12 cellular contexts compared by ENCODE assay signal in the genomic region with DNA sequence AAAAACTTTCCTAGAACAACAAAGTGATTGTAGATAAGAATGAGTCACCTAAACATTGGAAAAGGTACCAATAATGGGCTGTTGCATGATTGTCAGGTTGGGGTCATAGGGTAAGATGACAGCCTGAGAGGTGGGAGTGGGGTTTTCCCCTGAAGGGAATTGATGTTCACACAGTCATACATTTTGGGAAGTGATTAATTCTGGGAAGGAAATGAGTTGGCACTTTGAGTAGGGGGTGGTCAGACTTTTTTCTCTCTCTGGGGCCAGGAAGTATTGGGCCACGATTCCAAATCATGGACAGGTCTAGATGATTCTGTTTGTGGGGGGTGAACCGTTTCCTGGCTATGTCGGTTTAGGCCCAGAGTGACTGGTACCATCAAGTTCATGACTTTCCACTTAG. TPM values are rescaled to one million over a fixed set of nuclear protein-coding genes. Genes with fewer than 3 reads are reported as not detected.
DNase-seq lines count a peak whose midpoint lies in the region; ATAC-seq and TF ChIP-seq lines count a peak whose summit lies in the region.
"Had no signal": no experiment of that assay in that cellular context is flagged by ENCODE, and none has a peak within 500 bp of the region (broad histone marks: within the 10 kb centered on the region; RNA-seq: fewer than 3 reads in every experiment).

No MANE protein-coding gene starts in this region.

- no peak for ATAC-seq in heart left ventricle

- H3K36me3 Mint-ChIP-seq in activated CD4-positive, alpha-beta T cell treated with anti-CD3 and anti-CD28 coated beads, Interleukin-2, amount 10 ng/mL, durations not matched to agents 24 days and 14 days (ENCODE audit: low read depth): peaks cover 50% of the 10 kb centered on the region
- H3K36me3 Mint-ChIP-seq: brain had no signal

- no peaks in the 10 kb centered on the region for H3K27me3 Mint-ChIP-seq in activated CD4-positive, alpha-beta T cell treated with anti-CD3 and anti-CD28 coated beads, Interleukin-2, amount 10 ng/mL, durations not matched to agents 24 days and 14 days
- H3K27me3 Mint-ChIP-seq: brain had no signal

- peaks cover 61% of the 10 kb centered on the region for H3K4me1 Mint-ChIP-seq in activated CD4-positive, alpha-beta T cell treated with anti-CD3 and anti-CD28 coated beads, Interleukin-2, amount 10 ng/mL, durations not matched to agents 24 days and 14 days

- TF ChIP-seq POLR2A in heart left ventricle (IDR thresholded peaks at IDR 0.05) (no peak), prostate gland (IDR thresholded peaks at IDR 0.05) (no peak)

- H3K79me2 ChIP-seq in GM23248 (ENCODE audit: insufficient read depth): no peaks in the 10 kb centered on the region

- H3K9me3 Mint-ChIP-seq in activated CD4-positive, alpha-beta T cell treated with anti-CD3 and anti-CD28 coated beads, Interleukin-2, amount 10 ng/mL, durations not matched to agents 24 days and 14 days: peaks cover 13% of the 10 kb centered on the region

- 4 to 8% methylated on average over 3 of the region's 3 CpGs for WGBS in GM23248 (ENCODE audit: low coverage in 1 of 2, low lambda C conversion rate in 2 of 2, missing lambda C conversion rate in 2 of 2), 2 experiments
- 73 to 80% (median 78%) methylated on average over 3 of the region's 3 CpGs for WGBS in heart left ventricle, 4 donors
- 98% methylated on average over 3 of the region's 3 CpGs for WGBS in prostate gland

- in situ Hi-C loops in GM23248 (cut with MboI): no loop called here

- CTCF ChIA-PET in AG04450 (lab: Charles Lee): no interaction called here

- H3K4me1 ChIP-seq in GM23248 (ENCODE audit: insufficient read depth) (peaks cover 42% of the 10 kb centered on the region), heart left ventricle (peaks cover 0 to 56% (median 10%) of the 10 kb centered on the region in 12 donors), prostate gland (replicated peaks) (no peaks in the 10 kb centered on the region)

- H3K27ac ChIP-seq in AG04450 (ENCODE audit: low read depth, low read length) (peak overlapping the region; percentile 96), GM23248 (peak overlapping the region; percentile 92), heart left ventricle (peak overlapping the region in 1 of 12 donors; percentile 51), prostate gland (no peak overlapping the region), dorsolateral prefrontal cortex (no peak overlapping the region)

- H3K9ac ChIP-seq in GM23248: peak overlapping the region; percentile 27; the same call in 1 of the 2 replicates

- POLR2A ChIA-PET in AG04450 (lab: Yijun Ruan, JAX): no interaction called here

- H3K4me2 ChIP-seq in GM23248 (ENCODE audit: unreplicated experiment): peak overlapping the region; percentile 14

- H3K4me3 ChIP-seq in AG04450 (ENCODE audit: low read depth, low read length) (no peak overlapping the region), GM23248 (no peak overlapping the region), fibroblast of the aortic adventitia (ENCODE audit: low read depth, low read length) (no peak overlapping the region), heart left ventricle (no peak overlapping the region), prostate gland (no peak overlapping the region), dorsolateral prefrontal cortex (no peak overlapping the region)

- no peaks in the 10 kb centered on the region for H3K9me2 ChIP-seq in GM23248 (ENCODE audit: insufficient read depth)

- H3K27ac Mint-ChIP-seq in activated CD4-positive, alpha-beta T cell treated with anti-CD3 and anti-CD28 coated beads, Interleukin-2, amount 10 ng/mL, durations not matched to agents 24 days and 14 days: peak overlapping the region; percentile 89
- H3K27ac Mint-ChIP-seq: brain had no signal

- intact Hi-C loops in activated CD4-positive, alpha-beta T cell treated with anti-CD3 and anti-CD28 coated beads, Interleukin-2, amount 10 ng/mL, durations not matched to agents 24 days and 14 days (cut with micrococcal nuclease): loop anchor here (1.0 to 2.0 kb wide), 6 partner anchors 9 to 202 kb away; partner anchors contain the start of gene TNFSF15
- intact Hi-C loops in heart left ventricle (cut with DNase I): no loop called here
- intact Hi-C loops in prostate gland (cut with DNase I): no loop called here
- intact Hi-C loops in dorsolateral prefrontal cortex (cut with DNase I): no loop called here

- no peaks in the 10 kb centered on the region for H3K27me3 ChIP-seq in AG04450 (ENCODE audit: control insufficient read depth, insufficient read depth, low read length)
- H3K27me3 ChIP-seq in GM23248 (replicated peaks; ENCODE audit: insufficient read depth): no peaks in the 10 kb centered on the region
- no peaks in the 10 kb centered on the region for H3K27me3 ChIP-seq in heart left ventricle
- no peaks in the 10 kb centered on the region for H3K27me3 ChIP-seq in prostate gland (replicated peaks; ENCODE audit: insufficient read depth)
- H3K27me3 ChIP-seq in dorsolateral prefrontal cortex: peaks cover 0 to 9% (median 0%) of the 10 kb centered on the region in 45 donors

- H3K9me3 ChIP-seq in AG04450 (ENCODE audit: control insufficient read depth, insufficient read depth, low read length) (no peaks in the 10 kb centered on the region), GM23248 (ENCODE audit: low read depth) (no peaks in the 10 kb centered on the region), heart left ventricle (peaks cover 0 to 15% (median 0%) of the 10 kb centered on the region in 12 donors), prostate gland (no peaks in the 10 kb centered on the region)

- peaks cover 38% of the 10 kb centered on the region for H3F3A ChIP-seq in GM23248 (ENCODE audit: insufficient read depth)

- H2AFZ ChIP-seq in GM23248: peak overlapping the region; percentile 33; the same call in 1 of the 2 replicates

- peak overlapping the region; percentile 5 for H3K4me3 Mint-ChIP-seq in activated CD4-positive, alpha-beta T cell treated with anti-CD3 and anti-CD28 coated beads, Interleukin-2, amount 10 ng/mL, durations not matched to agents 24 days and 14 days
- H3K4me3 Mint-ChIP-seq: brain had no signal

- H4K20me1 ChIP-seq in GM23248 (ENCODE audit: insufficient read depth): no peaks in the 10 kb centered on the region

- no peaks in the 10 kb centered on the region for H3K36me3 ChIP-seq in GM23248 (ENCODE audit: low read depth)
- H3K36me3 ChIP-seq in heart left ventricle: no peaks in the 10 kb centered on the region
- H3K36me3 ChIP-seq in prostate gland: no peaks in the 10 kb centered on the region

- TF ChIP-seq CTCF in AG04450 (IDR thresholded peaks at IDR 0.05; ENCODE audit: low read depth, low read length): no peak
- no peak for TF ChIP-seq CTCF in fibroblast of the aortic adventitia (IDR thresholded peaks at IDR 0.05; ENCODE audit: insufficient read depth, low read length)
- TF ChIP-seq CTCF in heart left ventricle (IDR thresholded peaks at IDR 0.05): no peak
- no peak for TF ChIP-seq CTCF in prostate gland (IDR thresholded peaks at IDR 0.05)
- no peak for TF ChIP-seq CTCF in dorsolateral prefrontal cortex (IDR thresholded peaks at IDR 0.05 in 54 of 56, conservative IDR thresholded peaks at IDR 0.05 in 2 of 56; ENCODE audit: low read depth in 1 of 56, partially characterized antibody in 56 of 56)

- no peak for DNase-seq in AG04450 (ENCODE audit: low read depth, low spot score)
- DNase-seq in GM23248: peak; percentile 18
- DNase-seq in activated CD4-positive, alpha-beta T cell treated with anti-CD3 and anti-CD28 coated beads, Interleukin-2, amount 10 ng/mL, durations not matched to agents 24 days and 14 days: no peak
- peak; percentile 53 for DNase-seq in fibroblast of the aortic adventitia (ENCODE audit: low read depth)
- DNase-seq in islet precursor cell: no peak
- DNase-seq in heart left ventricle: no peak
- no peak for DNase-seq in prostate gland (ENCODE audit: low spot score)
- no peak for DNase-seq in dorsolateral prefrontal cortex
- DNase-seq: DMS153, hypothalamus, NCI-H510A treated with DMSO at 0.1 percent for 48 hours had no signal

RNA-seq across cellular contexts. Expression of gene TNFSF8, which starts 36.8 kb away (rescaled TPM):
- polyA plus RNA-seq in AG04450 (2011; rRNA removed): not detected in 2 replicates
- polyA minus RNA-seq in AG04450 (2011; rRNA and poly(A)+ RNA removed): not detected in 2 replicates
- not detected in 2 replicates for total RNA-seq in GM23248 (2014; rRNA removed; shearing (Covaris generic))
- polyA plus RNA-seq in GM23248 (2016; fragmentation: Nextera tagmentation; extraction: Ambion mirVana): not detected in 2 replicates
- total RNA-seq in activated CD4-positive, alpha-beta T cell treated with anti-CD3 and anti-CD28 coated beads, Interleukin-2, amount 10 ng/mL, durations not matched to agents 24 days and 14 days: 148 and 150 TPM in 2 replicates
- total RNA-seq in fibroblast of the aortic adventitia (ENCODE audit: low replicate concordance): not detected in 2 replicates
- 1 to 10 TPM in 2 of 9 donors, under 1 TPM in 7; 0.25 to 4.9 (median 0.92) TPM for total RNA-seq in heart left ventricle
- polyA plus RNA-seq in heart left ventricle: under 1 TPM in 1 of 2 donors, not detected in 1; 0.47 TPM
- 1 to 10 TPM in 1 of 2 donors, under 1 TPM in 1; 0.32 to 2.4 TPM for total RNA-seq in prostate gland
- 1 to 10 TPM in 15 of 120 experiments, under 1 TPM in 79, not detected in 26; 0.20 to 3.1 (median 0.57) TPM for total RNA-seq in dorsolateral prefrontal cortex

Comparison
In these comparisons a context has a peak if more than half of its experiments do, and no peak if none do; other contexts are left out.
1. DNase-seq: peak in GM23248 (single experiment) and fibroblast of the aortic adventitia (single experiment); none in AG04450 (single experiment), activated CD4-positive, alpha-beta T cell treated with anti-CD3 and anti-CD28 coated beads, Interleukin-2, amount 10 ng/mL, durations not matched to agents 24 days and 14 days (single experiment), islet precursor cell (single experiment), heart left ventricle (0 of 5), prostate gland (single experiment) and dorsolateral prefrontal cortex (0 of 10).
2. H3K27ac ChIP-seq: peak in AG04450 (single experiment) and GM23248 (single experiment); none in prostate gland (0 of 2) and dorsolateral prefrontal cortex (0 of 59).
3. RNA of gene TNFSF8, which starts 36.8 kb away (total RNA-seq): 148 to 150 TPM in activated CD4-positive, alpha-beta T cell treated with anti-CD3 and anti-CD28 coated beads, Interleukin-2, amount 10 ng/mL, durations not matched to agents 24 days and 14 days; 0.32 to 2.4 TPM in prostate gland, 0.25 to 4.9 TPM in heart left ventricle, 0.20 to 3.1 TPM in dorsolateral prefrontal cortex, not detected in GM23248 and not detected in fibroblast of the aortic adventitia; every median in the first group is over 10 times any median in the second.